Comparison of ENCODE assay signal across 1 cellular context in the genomic region with DNA sequence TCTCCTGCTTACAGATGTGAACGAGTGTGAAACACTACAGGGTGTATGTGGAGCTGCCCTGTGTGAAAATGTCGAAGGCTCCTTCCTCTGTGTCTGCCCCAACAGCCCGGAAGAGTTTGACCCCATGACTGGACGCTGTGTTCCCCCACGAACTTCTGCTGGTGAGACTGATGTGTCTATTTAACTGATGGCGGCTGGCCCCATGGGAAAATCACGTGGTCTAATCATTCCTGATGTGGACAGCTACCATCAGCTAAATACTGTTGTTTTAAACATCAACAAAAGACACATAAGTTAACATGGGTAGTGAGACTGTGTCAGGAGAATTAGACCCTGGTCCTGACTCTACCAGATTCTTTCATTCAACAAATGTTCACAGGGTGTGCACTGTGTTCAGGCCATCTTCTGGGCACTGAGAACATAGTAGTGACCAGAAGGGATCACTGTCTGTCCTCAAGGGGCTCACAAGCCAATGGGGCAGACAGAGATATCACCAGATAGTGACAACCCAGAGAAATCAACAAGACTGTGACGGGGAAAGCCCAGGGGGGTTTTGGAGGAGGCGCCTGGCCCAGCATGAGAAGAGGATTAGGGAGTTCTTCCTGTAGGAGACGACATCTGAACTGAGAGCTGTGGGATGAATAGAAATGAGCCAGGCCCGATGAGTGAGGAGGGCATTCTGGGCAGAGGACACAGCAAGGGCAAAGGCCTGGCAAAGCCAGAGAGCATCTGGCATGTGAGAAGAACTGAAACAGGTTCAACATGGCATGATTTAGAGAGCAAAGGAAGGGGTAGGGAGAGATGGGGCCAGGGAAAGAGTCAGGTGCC.
TF ChIP-seq lines count a peak whose summit lies in the region.

No MANE protein-coding gene starts in this region.

TF ChIP-seq in A549, 52 proteins besides CTCF, POLR2A, EP300 and RAD21:
- TF ChIP-seq HEYL (CRISPR knock-in tag; IDR thresholded peaks at IDR 0.05) (no peak), NR3C1 (IDR thresholded peaks at IDR 0.05) (no peak), JUNB (IDR thresholded peaks at IDR 0.05) (no peak), HOXB13 (CRISPR knock-in tag; IDR thresholded peaks at IDR 0.05; ENCODE audit: low read depth) (no peak), MAFK (IDR thresholded peaks at IDR 0.05; ENCODE audit: partially characterized antibody) (no peak), USF2 (IDR thresholded peaks at IDR 0.05) (no peak), HOXA7 (CRISPR knock-in tag; IDR thresholded peaks at IDR 0.05) (no peak)
- TF ChIP-seq, protein P1, sequence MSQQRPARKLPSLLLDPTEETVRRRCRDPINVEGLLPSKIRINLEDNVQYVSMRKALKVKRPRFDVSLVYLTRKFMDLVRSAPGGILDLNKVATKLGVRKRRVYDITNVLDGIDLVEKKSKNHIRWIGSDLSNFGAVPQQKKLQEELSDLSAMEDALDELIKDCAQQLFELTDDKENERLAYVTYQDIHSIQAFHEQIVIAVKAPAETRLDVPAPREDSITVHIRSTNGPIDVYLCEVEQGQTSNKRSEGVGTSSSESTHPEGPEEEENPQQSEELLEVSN (IDR thresholded peaks at IDR 0.05; ENCODE audit: borderline replicate concordance, low read depth): no peak
